19 cellular contexts compared by ENCODE assay signal in the genomic region with DNA sequence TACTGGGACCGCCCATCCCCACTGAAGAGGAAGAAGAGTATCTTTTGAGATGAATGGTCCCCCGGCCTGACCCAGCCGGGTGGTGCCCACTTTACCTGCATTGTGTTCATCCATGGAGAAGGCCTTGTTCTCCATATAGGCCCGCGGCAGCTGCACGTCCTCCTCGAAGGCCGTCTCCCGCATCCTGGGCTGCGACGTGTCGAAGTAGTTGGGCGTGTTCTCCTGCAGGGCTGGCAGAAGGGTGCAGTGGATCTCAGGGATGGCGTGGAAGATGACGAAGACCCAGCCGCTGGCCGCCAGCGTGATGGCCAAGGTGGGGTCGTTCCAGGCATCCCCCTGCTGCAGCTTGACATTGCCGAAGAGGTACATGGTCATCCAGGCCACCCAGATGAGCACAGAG. TPM values are rescaled to one million over a fixed set of nuclear protein-coding genes. Genes with fewer than 3 reads are reported as not detected.
DNase-seq lines count a peak whose midpoint lies in the region; ATAC-seq and TF ChIP-seq lines count a peak whose summit lies in the region.
"Had no signal": no experiment of that assay in that cellular context is flagged by ENCODE, and none has a peak within 500 bp of the region (broad histone marks: within the 10 kb centered on the region; RNA-seq: fewer than 3 reads in every experiment).

No MANE protein-coding gene starts in this region.

- no peak overlapping the region for H2BK120ac ChIP-seq in mesenchymal stem cell (ENCODE audit: low read depth, low read length)

- H4K91ac ChIP-seq in mesenchymal stem cell (ENCODE audit: low read length): peak overlapping the region; percentile 22

- WGBS in endodermal cell (ENCODE audit: insufficient coverage in 1 of 2, insufficient read length in 1 of 2), 2 experiments: 95% methylated on average over 13 to 20 of the region's 20 CpGs
- 96% methylated on average over 20 of the region's 20 CpGs for WGBS in mesenchymal stem cell

- H2AK5ac ChIP-seq in mesenchymal stem cell (ENCODE audit: low read length, severe bottlenecking): no peak overlapping the region

- H2BK15ac ChIP-seq in mesenchymal stem cell (ENCODE audit: low read depth, poor library complexity, severe bottlenecking): no peak overlapping the region

- peaks cover 11% of the 10 kb centered on the region for H3K4me1 Mint-ChIP-seq in endodermal cell
- H3K4me1 Mint-ChIP-seq in activated naive CD8-positive, alpha-beta T cell treated with anti-CD3 and anti-CD28 coated beads, Interleukin-2, amount 50 U/mL, for 24 hours: no peaks in the 10 kb centered on the region

- no peak for TF ChIP-seq CTCF in endodermal cell (conservative IDR thresholded peaks at IDR 0.05)

- H2BK5ac ChIP-seq in mesenchymal stem cell (ENCODE audit: low read depth, low read length, poor library complexity, severe bottlenecking): no peak overlapping the region

- H3K4ac ChIP-seq in mesenchymal stem cell (ENCODE audit: low read depth in 1 of 2, low read length in 2 of 2): no peak overlapping the region

- DNase-seq in caudate nucleus (lab: John Stamatoyannopoulos, UW): no peak
- no peak for DNase-seq in endodermal cell
- DNase-seq in mesenchymal stem cell: no peak
- peak in 1 of 49 donors; percentile 43 for DNase-seq in substantia nigra (lab: John Stamatoyannopoulos, UW)
- DNase-seq in OCI-M1 (lab: John Stamatoyannopoulos, UW): no peak
- DNase-seq in activated naive CD8-positive, alpha-beta T cell treated with anti-CD3 and anti-CD28 coated beads, Interleukin-2, amount 50 U/mL, for 24 hours: no peak
- DNase-seq in RPMI8226: no peak
- DNase-seq: BE2C; CD4-positive, alpha-beta memory T cell; DMS153; DMS79 treated with DMSO at 0.1 percent for 48 hours; EL; GOT3; HCEC 1CT; HFFc6 had no signal

- peaks cover 41% of the 10 kb centered on the region for H3K36me3 ChIP-seq in endodermal cell (ENCODE audit: control insufficient read depth, insufficient read depth, low read length)
- peaks cover 13% of the 10 kb centered on the region in 2 experiments for H3K36me3 ChIP-seq in mesenchymal stem cell (ENCODE audit: control insufficient read depth in 1 of 2, insufficient read depth in 2 of 2, low read depth in 1 of 2, low read length in 2 of 2)
- H3K36me3 ChIP-seq: BE2C had no signal

- peak overlapping the region; percentile 24 for H3K27ac Mint-ChIP-seq in endodermal cell
- no peak overlapping the region for H3K27ac Mint-ChIP-seq in activated naive CD8-positive, alpha-beta T cell treated with anti-CD3 and anti-CD28 coated beads, Interleukin-2, amount 50 U/mL, for 24 hours
- H3K27ac Mint-ChIP-seq: CD4-positive, alpha-beta memory T cell; HFFc6 had no signal

- H3K4me3 ChIP-seq in endodermal cell (ENCODE audit: low read length): no peak overlapping the region
- no peak overlapping the region for H3K4me3 ChIP-seq in mesenchymal stem cell (ENCODE audit: insufficient read depth in 1 of 2, low read depth in 1 of 2, low read length in 2 of 2)
- H3K4me3 ChIP-seq: A549 had no signal

- H3K27me3 Mint-ChIP-seq in endodermal cell (ENCODE audit: insufficient read depth): no peaks in the 10 kb centered on the region
- H3K27me3 Mint-ChIP-seq in activated naive CD8-positive, alpha-beta T cell treated with anti-CD3 and anti-CD28 coated beads, Interleukin-2, amount 50 U/mL, for 24 hours: no peaks in the 10 kb centered on the region

- peak overlapping the region; percentile 96 for H3K27ac ChIP-seq in caudate nucleus (ENCODE audit: low read depth, low read length)
- H3K27ac ChIP-seq in endodermal cell (ENCODE audit: low read depth, low read length): no peak overlapping the region
- no peak overlapping the region for H3K27ac ChIP-seq in mesenchymal stem cell (ENCODE audit: low read length, poor library complexity, severe bottlenecking)
- peak overlapping the region; percentile 98 for H3K27ac ChIP-seq in substantia nigra (ENCODE audit: low read depth, low read length, poor library complexity, severe bottlenecking)
- H3K27ac ChIP-seq: A549, C4-2B, HL-60 had no signal

- no peak overlapping the region for H4K8ac ChIP-seq in mesenchymal stem cell (ENCODE audit: low read length)

- H3K14ac ChIP-seq in mesenchymal stem cell (ENCODE audit: low read length in 2 of 2): peak overlapping the region in 1 of 2 experiments; percentile 23

- peaks cover 4% of the 10 kb centered on the region for H3K4me1 ChIP-seq in endodermal cell (ENCODE audit: control insufficient read depth, insufficient read depth, low read length)
- peaks cover 2% of the 10 kb centered on the region for H3K4me1 ChIP-seq in mesenchymal stem cell (ENCODE audit: control insufficient read depth, insufficient read depth, low read depth, low read length)
- H3K4me1 ChIP-seq: A549, BE2C had no signal

- H3K9me3 ChIP-seq in endodermal cell (ENCODE audit: control insufficient read depth, low read length): no peaks in the 10 kb centered on the region
- H3K9me3 ChIP-seq in mesenchymal stem cell (ENCODE audit: control insufficient read depth, low read length): no peaks in the 10 kb centered on the region
- H3K9me3 ChIP-seq: A549, BE2C had no signal

- H3K18ac ChIP-seq in mesenchymal stem cell (ENCODE audit: low read depth in 1 of 2, low read length in 2 of 2): no peak overlapping the region

- no peak for ATAC-seq in HG02884 (IDR thresholded peaks at IDR 0.05; ENCODE audit: unreplicated experiment)
- no peak for ATAC-seq in activated naive CD8-positive, alpha-beta T cell treated with anti-CD3 and anti-CD28 coated beads, Interleukin-2, amount 50 U/mL, for 24 hours
- ATAC-seq: A549 had no signal

- no peak overlapping the region for H3K23ac ChIP-seq in mesenchymal stem cell (ENCODE audit: low read length in 2 of 2)

- no peak overlapping the region for H3K4me3 Mint-ChIP-seq in endodermal cell
- no peak overlapping the region for H3K4me3 Mint-ChIP-seq in activated naive CD8-positive, alpha-beta T cell treated with anti-CD3 and anti-CD28 coated beads, Interleukin-2, amount 50 U/mL, for 24 hours
- H3K4me3 Mint-ChIP-seq: CD4-positive, alpha-beta memory T cell; HFFc6 had no signal

- no peak overlapping the region for H3K4me2 ChIP-seq in mesenchymal stem cell (ENCODE audit: low read length, poor library complexity, severe bottlenecking)
- H3K4me2 ChIP-seq: A549 had no signal

- H3K36me3 Mint-ChIP-seq in endodermal cell (ENCODE audit: low read depth): peaks cover 44% of the 10 kb centered on the region
- H3K36me3 Mint-ChIP-seq in activated naive CD8-positive, alpha-beta T cell treated with anti-CD3 and anti-CD28 coated beads, Interleukin-2, amount 50 U/mL, for 24 hours (ENCODE audit: low read depth): no peaks in the 10 kb centered on the region

- no peak overlapping the region for H2AFZ ChIP-seq in mesenchymal stem cell (ENCODE audit: low read depth, low read length)

- H3K9ac ChIP-seq in endodermal cell (ENCODE audit: extremely low read depth, low read length, poor library complexity, severe bottlenecking) (no peak overlapping the region), mesenchymal stem cell (ENCODE audit: low read length) (no peak overlapping the region)

- H3K79me1 ChIP-seq in mesenchymal stem cell (replicated peaks; ENCODE audit: low read length, poor library complexity, severe bottlenecking): peaks cover 6% of the 10 kb centered on the region

- H2BK12ac ChIP-seq in mesenchymal stem cell (ENCODE audit: low read length in 2 of 2): no peak overlapping the region

- H3K9me3 Mint-ChIP-seq in endodermal cell: no peaks in the 10 kb centered on the region
- no peaks in the 10 kb centered on the region for H3K9me3 Mint-ChIP-seq in activated naive CD8-positive, alpha-beta T cell treated with anti-CD3 and anti-CD28 coated beads, Interleukin-2, amount 50 U/mL, for 24 hours
- H3K9me3 Mint-ChIP-seq: CD4-positive, alpha-beta memory T cell; HFFc6 had no signal

- H3K27me3 ChIP-seq in endodermal cell (ENCODE audit: control insufficient read depth, insufficient read depth, low read length, poor library complexity, severe bottlenecking) (no peaks in the 10 kb centered on the region), mesenchymal stem cell (ENCODE audit: control insufficient read depth in 1 of 2, insufficient read depth in 1 of 2, low read length in 2 of 2) (no peaks in the 10 kb centered on the region)
- H3K27me3 ChIP-seq: BE2C had no signal

RNA-seq across cellular contexts. Expression of gene GPRC5B, which starts 12.9 kb away (rescaled TPM):
- 10 to 100 TPM; 39.5 to 49.1 TPM for total RNA-seq in endodermal cell
- polyA plus RNA-seq in endodermal cell (2013, experiment 1 of 2): 50.7 TPM
- polyA plus RNA-seq in endodermal cell (2013, experiment 2 of 2): 41.7 TPM
- polyA plus RNA-seq in mesenchymal stem cell (2013, experiment 1 of 2): 47.0 TPM
- polyA plus RNA-seq in mesenchymal stem cell (2013, experiment 2 of 2): 51.7 TPM
- total RNA-seq: CD4-positive, alpha-beta memory T cell had no signal

Comparison
In these comparisons a context has a peak if more than half of its experiments do, and no peak if none do; other contexts are left out.
1. H3K27ac ChIP-seq: peak in caudate nucleus (single experiment) and substantia nigra (single experiment); none in endodermal cell (single experiment) and mesenchymal stem cell (single experiment).